Comparison of ENCODE assay signal across 24 cellular contexts in genomic region chr7:17871815-17872533, GRCh38.
"Had no signal": no experiment of that assay in that cellular context is flagged by ENCODE, and none has a peak within 500 bp of the region (broad histone marks: within the 10 kb centered on the region; RNA-seq: fewer than 3 reads in every experiment).

No MANE protein-coding gene starts in this region.

- H3K27ac ChIP-seq: breast epithelium, foreskin keratinocyte, parathyroid adenoma, thoracic aorta, vagina had no signal

- H3K4me1 Mint-ChIP-seq: central memory CD8-positive, alpha-beta T cell; mesothelial cell of epicardium; nephron progenitor cell had no signal

- H3K27me3 ChIP-seq: breast epithelium, foreskin keratinocyte, vagina had no signal

- H3K4me1 ChIP-seq: breast epithelium, foreskin keratinocyte, parathyroid adenoma, vagina had no signal

- H3K36me3 ChIP-seq: breast epithelium had no signal

- H3K9me3 Mint-ChIP-seq: activated CD4-positive, alpha-beta memory T cell treated with anti-CD3 and anti-CD28 coated beads for 36 hours; activated T-cell treated with anti-CD3 and anti-CD28 coated beads, Interleukin-2, amount 50 U/mL, for 4 hours; central memory CD8-positive, alpha-beta T cell; nephron progenitor cell; stimulated activated memory B cell treated with anti-CD40 and anti-IgM and Interleukin-4, amounts not matched to agents 10 μg/mL and 1 μg/mL and 100 μg/mL, for 72 hours; type B pancreatic cell; WTC11 had no signal

- DNase-seq: activated CD4-positive, alpha-beta memory T cell treated with anti-CD3 and anti-CD28 coated beads for 36 hours; activated CD4-positive, alpha-beta T cell treated with anti-CD3 and anti-CD28 coated beads for 4 hours; activated effector memory CD4-positive, alpha-beta T cell treated with anti-CD3 and anti-CD28 coated beads, Interleukin-2, amount 50 U/mL, for 16 hours; activated T-cell treated with anti-CD3 and anti-CD28 coated beads, Interleukin-2, amount 50 U/mL, for 4 hours; amniotic stem cell; effector memory CD4-positive, alpha-beta T cell; foreskin keratinocyte; kidney; nephron progenitor cell; right cardiac atrium; stimulated activated CD4-positive, alpha-beta T cell treated with anti-CD3 and anti-CD28 coated beads, Interleukin-12 subunit alpha, Interleukin-12 subunit beta, amount 100 ng/mL, for 4 hours; T-helper 9 cell had no signal

- H3K9me3 ChIP-seq: breast epithelium, thoracic aorta, vagina had no signal

- H3K4me3 Mint-ChIP-seq: activated CD4-positive, alpha-beta memory T cell treated with anti-CD3 and anti-CD28 coated beads for 36 hours; activated naive CD8-positive, alpha-beta T cell; activated T-cell treated with anti-CD3 and anti-CD28 coated beads, Interleukin-2, amount 50 U/mL, for 4 hours; central memory CD8-positive, alpha-beta T cell; mesothelial cell of epicardium; nephron progenitor cell; stimulated activated memory B cell treated with anti-CD40 and anti-IgM and Interleukin-4, amounts not matched to agents 10 μg/mL and 1 μg/mL and 100 μg/mL, for 72 hours; type B pancreatic cell; WTC11 had no signal

- H3K4me3 ChIP-seq: breast epithelium, lung, thoracic aorta, vagina had no signal

- ATAC-seq: activated T-cell treated with anti-CD3 and anti-CD28 coated beads, Interleukin-2, amount 50 U/mL, for 4 hours; foreskin keratinocyte; left lobe of liver; right cardiac atrium; stimulated activated memory B cell treated with anti-CD40 and anti-IgM and Interleukin-4, amounts not matched to agents 10 μg/mL and 1 μg/mL and 100 μg/mL, for 72 hours; WTC11 had no signal

- H3K27me3 Mint-ChIP-seq: activated CD4-positive, alpha-beta memory T cell treated with anti-CD3 and anti-CD28 coated beads for 36 hours; activated naive CD8-positive, alpha-beta T cell; central memory CD8-positive, alpha-beta T cell; stimulated activated memory B cell treated with anti-CD40 and anti-IgM and Interleukin-4, amounts not matched to agents 10 μg/mL and 1 μg/mL and 100 μg/mL, for 72 hours; type B pancreatic cell had no signal

- H3K27ac Mint-ChIP-seq: activated CD4-positive, alpha-beta memory T cell treated with anti-CD3 and anti-CD28 coated beads for 36 hours; activated naive CD8-positive, alpha-beta T cell; mesothelial cell of epicardium; nephron progenitor cell; stimulated activated memory B cell treated with anti-CD40 and anti-IgM and Interleukin-4, amounts not matched to agents 10 μg/mL and 1 μg/mL and 100 μg/mL, for 72 hours; type B pancreatic cell had no signal
